28 cellular contexts compared by ENCODE assay signal in genomic region chr4:150942539-150942938, GRCh38.
DNase-seq lines count a peak whose midpoint lies in the region; ATAC-seq, FAIRE-seq and TF ChIP-seq lines count a peak whose summit lies in the region.
"Had no signal": no experiment of that assay in that cellular context is flagged by ENCODE, and none has a peak within 500 bp of the region (broad histone marks: within the 10 kb centered on the region; RNA-seq: fewer than 3 reads in every experiment).

No MANE protein-coding gene starts in this region.

- H3K27me3 Mint-ChIP-seq in astrocyte (ENCODE audit: low read depth, unreplicated experiment) = no peaks in the 10 kb centered on the region
- H3K27me3 Mint-ChIP-seq: CD8-positive, alpha-beta memory T cell had no signal

- no peaks in the 10 kb centered on the region for H3K36me3 ChIP-seq in astrocyte (ENCODE audit: insufficient read depth, low read length)
- H3K36me3 ChIP-seq: BE2C had no signal

- H3K4me1 ChIP-seq in astrocyte (ENCODE audit: insufficient read depth, low read length) = no peaks in the 10 kb centered on the region
- H3K4me1 ChIP-seq: BE2C had no signal

- H2AFZ ChIP-seq in astrocyte (ENCODE audit: low read depth, low read length) = no peak overlapping the region
- H2AFZ ChIP-seq: GM23248, PC-9 had no signal

- no peaks in the 10 kb centered on the region for H4K20me1 ChIP-seq in astrocyte (ENCODE audit: insufficient read depth, low read length)

- no peak overlapping the region for H3K4me3 ChIP-seq in astrocyte (ENCODE audit: insufficient read depth, low read depth, low read length)
- H3K4me3 ChIP-seq in epithelial cell of esophagus (ENCODE audit: low read length) = no peak overlapping the region
- H3K4me3 ChIP-seq: GM23248, PC-9 had no signal

- H3K27ac ChIP-seq in astrocyte (ENCODE audit: low read depth, low read length) = no peak overlapping the region
- H3K27ac ChIP-seq: 22Rv1, GM23248, HL-60, PC-9, RWPE1 had no signal

- H3K9ac ChIP-seq in astrocyte (ENCODE audit: low read length) = no peak overlapping the region
- H3K9ac ChIP-seq: GM23248 had no signal

- no peaks in the 10 kb centered on the region for H3K9me3 Mint-ChIP-seq in astrocyte (ENCODE audit: unreplicated experiment)
- H3K9me3 Mint-ChIP-seq: CD8-positive, alpha-beta memory T cell; H9 had no signal

- no peak overlapping the region for H3K4me3 Mint-ChIP-seq in astrocyte (ENCODE audit: unreplicated experiment)
- H3K4me3 Mint-ChIP-seq: CD14-positive monocyte; CD8-positive, alpha-beta memory T cell; H9 had no signal

- no peaks in the 10 kb centered on the region for H3K27me3 ChIP-seq in astrocyte (ENCODE audit: insufficient read depth, low read length)
- H3K27me3 ChIP-seq: BE2C had no signal

- no peaks in the 10 kb centered on the region for H3K9me3 ChIP-seq in astrocyte (ENCODE audit: insufficient read depth, low read depth, low read length)
- H3K9me3 ChIP-seq: BE2C had no signal

- FAIRE-seq in A204.1 (lab: Jason Lieb, UNC) (peak; percentile 58), astrocyte (lab: Jason Lieb, UNC) (no peak), frontal cortex (lab: Jason Lieb, UNC) (no peak)

- peaks cover 8% of the 10 kb centered on the region for H3K79me2 ChIP-seq in astrocyte (ENCODE audit: insufficient read depth, low read length)

- H3K36me3 Mint-ChIP-seq in astrocyte (ENCODE audit: low read depth, unreplicated experiment) = no peaks in the 10 kb centered on the region
- H3K36me3 Mint-ChIP-seq: CD14-positive monocyte had no signal

- H3K4me1 Mint-ChIP-seq in astrocyte (ENCODE audit: low read depth, unreplicated experiment) = peaks cover 17% of the 10 kb centered on the region

- peak; percentile 71 to 75 for ATAC-seq in activated CD4-positive, CD25-positive, alpha-beta regulatory T cell treated with anti-CD3 and anti-CD28 coated beads, Interleukin-2, amount 50 U/mL, for 24 hours
- ATAC-seq in GM18867 (IDR thresholded peaks at IDR 0.05; ENCODE audit: unreplicated experiment) = no peak

- TF ChIP-seq CTCF in astrocyte (IDR thresholded peaks at IDR 0.05; ENCODE audit: insufficient read depth, low read depth, low read length) (no peak), epithelial cell of esophagus (IDR thresholded peaks at IDR 0.05; ENCODE audit: insufficient read depth, low read depth, low read length, missing control alignments) (no peak)

- H3K4me2 ChIP-seq in astrocyte (ENCODE audit: low read length) = no peak overlapping the region
- H3K4me2 ChIP-seq: PC-9 had no signal

- no peak overlapping the region for H3K27ac Mint-ChIP-seq in astrocyte (ENCODE audit: unreplicated experiment)
- H3K27ac Mint-ChIP-seq: CD14-positive monocyte had no signal

- DNase-seq in activated CD4-positive, CD25-positive, alpha-beta regulatory T cell (lab: John Stamatoyannopoulos, UW) = no peak
- peak; percentile 17 for DNase-seq in astrocyte (ENCODE audit: low read depth)
- peak; percentile 58 for DNase-seq in epithelial cell of esophagus (ENCODE audit: low read depth)
- DNase-seq in frontal cortex (ENCODE audit: low spot score in 2 of 2) = no peak
- no peak for DNase-seq in DMS 273 treated with DMSO at 0.1 percent for 48 hours (lab: John Stamatoyannopoulos, UW)
- DNase-seq: ACHN; BE2C; CD8-positive, alpha-beta memory T cell; DMS153; GM23248; H9; NCI-H1048; NCI-H1417; NCI-H1694; NCI-H2029 treated with DMSO at 0.1 percent for 48 hours; NCI-H446 treated with DMSO at 0.1 percent for 48 hours; NCI-H526; NCI-H82; NK-92 treated with Interleukin-12 subunit alpha and Interleukin-12 subunit beta, amount 100 ng/mL, for 24 hours; PC-9; SHP77 had no signal

Comparison
In these comparisons a context has a peak if more than half of its experiments do, and no peak if none do; other contexts are left out.
1. DNase-seq: peak in astrocyte (single experiment) and epithelial cell of esophagus (single experiment); none in activated CD4-positive, CD25-positive, alpha-beta regulatory T cell (0 of 4), frontal cortex (0 of 2) and DMS 273 treated with DMSO at 0.1 percent for 48 hours (single experiment).